In genomic region chr3:27720899-27721716, GRCh38 we compare ENCODE assay signal across 1 cellular context.
TF ChIP-seq lines count a peak whose summit lies in the region.

No MANE protein-coding gene starts in this region.

TF ChIP-seq in WTC11, 78 proteins besides CTCF, POLR2A, EP300 and RAD21 (continued from another document):
- no peak for TF ChIP-seq STAT6 (CRISPR knock-in tag; conservative IDR thresholded peaks at IDR 0.05; ENCODE audit: low read depth)
- 0 out of 2 replicates have a peak, but pooled peaks have one; percentile 30 for TF ChIP-seq MYBL2 (CRISPR knock-in tag; IDR thresholded peaks at IDR 0.05)
- peak; percentile 33; the same call in 1 of the 2 replicates for TF ChIP-seq SMAD3 (CRISPR knock-in tag; IDR thresholded peaks at IDR 0.05; ENCODE audit: borderline replicate concordance)
